In genomic region chr16:234468-235305, GRCh38 we compare ENCODE assay signal across 1 cellular context.
TF ChIP-seq lines count a peak whose summit lies in the region.

FAM234A (plus strand) TSS chr16:234821; CDS start chr16:254414, 19,593 bp downstream.

TF ChIP-seq in HepG2, 621 proteins besides CTCF, POLR2A, EP300 and RAD21 (continued from another document and continues in another):
- TF ChIP-seq GMEB1 (CRISPR knock-in tag; IDR thresholded peaks at IDR 0.05; ENCODE audit: borderline replicate concordance) (no peak), ZNF225 (CRISPR knock-in tag; IDR thresholded peaks at IDR 0.05) (0 out of 2 replicates have a peak, but pooled peaks have one; percentile 9), NPAS2 (CRISPR knock-in tag; IDR thresholded peaks at IDR 0.05; ENCODE audit: borderline replicate concordance) (no peak), E2F5 (CRISPR knock-in tag; conservative IDR thresholded peaks at IDR 0.05) (no peak), ZNF260 (CRISPR knock-in tag; IDR thresholded peaks at IDR 0.05; ENCODE audit: borderline replicate concordance, low read depth) (no peak), MZF1 (CRISPR knock-in tag; IDR thresholded peaks at IDR 0.05; ENCODE audit: borderline replicate concordance) (no peak), ZNF652 (CRISPR knock-in tag; IDR thresholded peaks at IDR 0.05; ENCODE audit: borderline replicate concordance, low read depth) (no peak), LCORL (IDR thresholded peaks at IDR 0.05) (no peak), LCORL (CRISPR knock-in tag; IDR thresholded peaks at IDR 0.05) (no peak; the same call in 1 of the 2 replicates), ZNF7 (CRISPR knock-in tag; IDR thresholded peaks at IDR 0.05) (no peak), MAFG (CRISPR knock-in tag; IDR thresholded peaks at IDR 0.05) (no peak), RXRA (CRISPR knock-in tag; IDR thresholded peaks at IDR 0.05) (peak; percentile 16; the same call in 1 of the 2 replicates), NFE2 (CRISPR knock-in tag; IDR thresholded peaks at IDR 0.05) (no peak), KAT7 (CRISPR knock-in tag; IDR thresholded peaks at IDR 0.05; ENCODE audit: borderline replicate concordance) (no peak), HOXD1 (CRISPR knock-in tag; IDR thresholded peaks at IDR 0.05) (no peak), ZNF639 (CRISPR knock-in tag; conservative IDR thresholded peaks at IDR 0.05) (peak; percentile 54; the same call in 1 of the 2 replicates), KDM2A (CRISPR knock-in tag; IDR thresholded peaks at IDR 0.05; ENCODE audit: borderline replicate concordance, low read depth) (peak; percentile 62; the same call in 1 of the 2 replicates), RFX3 (CRISPR knock-in tag; IDR thresholded peaks at IDR 0.05) (peak; percentile 72), IKZF1 (IDR thresholded peaks at IDR 0.05) (no peak), TBP (CRISPR knock-in tag; IDR thresholded peaks at IDR 0.05) (no peak), ADNP (CRISPR knock-in tag; IDR thresholded peaks at IDR 0.05) (no peak), TAF1 (CRISPR knock-in tag; IDR thresholded peaks at IDR 0.05) (peak; percentile 31; the same call in 1 of the 2 replicates), ZNF629 (CRISPR knock-in tag; conservative IDR thresholded peaks at IDR 0.05) (no peak), NR2F1 (CRISPR knock-in tag; IDR thresholded peaks at IDR 0.05) (no peak), ZHX2 (IDR thresholded peaks at IDR 0.05; ENCODE audit: low read depth) (peak; percentile 54; the same call in 1 of the 2 replicates), ZHX2 (CRISPR knock-in tag; IDR thresholded peaks at IDR 0.05; ENCODE audit: borderline replicate concordance) (no peak), TFAP4 (IDR thresholded peaks at IDR 0.05; ENCODE audit: borderline replicate concordance, low read depth) (peak; percentile 62; the same call in 1 of the 2 replicates), ZC3H4 (CRISPR knock-in tag; IDR thresholded peaks at IDR 0.05; ENCODE audit: borderline replicate concordance) (no peak), NAIF1 (CRISPR knock-in tag; IDR thresholded peaks at IDR 0.05; ENCODE audit: borderline replicate concordance) (0 out of 2 replicates have a peak, but pooled peaks have one; percentile 22), RAD51 (IDR thresholded peaks at IDR 0.05; ENCODE audit: borderline replicate concordance) (no peak), PRMT3 (CRISPR knock-in tag; IDR thresholded peaks at IDR 0.05; ENCODE audit: borderline replicate concordance, low read depth) (no peak), ZNF589 (CRISPR knock-in tag; conservative IDR thresholded peaks at IDR 0.05) (peak; percentile 30; the same call in 1 of the 2 replicates), ZNF558 (CRISPR knock-in tag; IDR thresholded peaks at IDR 0.05; ENCODE audit: borderline replicate concordance) (no peak), ZNF441 (CRISPR knock-in tag; IDR thresholded peaks at IDR 0.05; ENCODE audit: borderline replicate concordance) (0 out of 2 replicates have a peak, but pooled peaks have one; percentile 45), CSRNP2 (CRISPR knock-in tag; conservative IDR thresholded peaks at IDR 0.05; ENCODE audit: low read depth) (no peak), CREB1 (IDR thresholded peaks at IDR 0.05) (peak; percentile 83), CREB1 (CRISPR knock-in tag; IDR thresholded peaks at IDR 0.05) (peak; percentile 74), GZF1 (CRISPR knock-in tag; IDR thresholded peaks at IDR 0.05) (no peak), ZNF552 (CRISPR knock-in tag; IDR thresholded peaks at IDR 0.05; ENCODE audit: borderline replicate concordance) (no peak), YEATS4 (CRISPR knock-in tag; IDR thresholded peaks at IDR 0.05; ENCODE audit: borderline replicate concordance) (peak; percentile 69), SALL2 (CRISPR knock-in tag; IDR thresholded peaks at IDR 0.05) (no peak; the same call in 1 of the 2 replicates), ZNF619 (CRISPR knock-in tag; IDR thresholded peaks at IDR 0.05) (peak; percentile 80; the same call in 1 of the 2 replicates), EEA1 (CRISPR knock-in tag; IDR thresholded peaks at IDR 0.05; ENCODE audit: borderline replicate concordance) (peak; percentile 75; the same call in 1 of the 2 replicates), BORCS8-MEF2B (CRISPR knock-in tag; IDR thresholded peaks at IDR 0.05) (peak; percentile 61), FOXA1 (IDR thresholded peaks at IDR 0.05) (no peak), FOXA1 (CRISPR knock-in tag; IDR thresholded peaks at IDR 0.05) (no peak), PAF1 (CRISPR knock-in tag; IDR thresholded peaks at IDR 0.05) (no peak), ZNF335 (CRISPR knock-in tag; IDR thresholded peaks at IDR 0.05) (no peak), ZFP41 (CRISPR knock-in tag; IDR thresholded peaks at IDR 0.05; ENCODE audit: borderline replicate concordance) (no peak), ZNF12 (CRISPR knock-in tag; IDR thresholded peaks at IDR 0.05) (peak; percentile 1; the same call in 1 of the 2 replicates), ZNF18 (CRISPR knock-in tag; IDR thresholded peaks at IDR 0.05; ENCODE audit: insufficient replicate concordance) (no peak), ZNF263 (CRISPR knock-in tag; IDR thresholded peaks at IDR 0.05) (peak; percentile 91), ZHX1 (CRISPR knock-in tag; IDR thresholded peaks at IDR 0.05; ENCODE audit: low read depth) (peak; percentile 84), ZNF563 (CRISPR knock-in tag; IDR thresholded peaks at IDR 0.05) (peak; percentile 83; the same call in 1 of the 2 replicates), ZNF816 (CRISPR knock-in tag; IDR thresholded peaks at IDR 0.05; ENCODE audit: borderline replicate concordance) (no peak)
